8 cellular contexts compared by ENCODE assay signal in genomic region chr13:99859178-99860177, GRCh38.
A peak's percentile ranks its signal among the peaks of the same experiment; 100 is the strongest.
DNase-seq lines count a peak whose midpoint lies in the region; ATAC-seq, FAIRE-seq and TF ChIP-seq lines count a peak whose summit lies in the region.

No MANE protein-coding gene starts in this region.

- no peak for TF ChIP-seq POLR2A in prostate gland (IDR thresholded peaks at IDR 0.05)

- 91% methylated on average over 18 of the region's 18 CpGs for WGBS in pancreas, 2 donors
- WGBS in prostate gland: 90% methylated on average over 18 of the region's 18 CpGs

- H3K36me3 ChIP-seq in pancreas (no peaks in the 10 kb centered on the region), prostate gland (no peaks in the 10 kb centered on the region), BE2C (no peaks in the 10 kb centered on the region)

- H3K27me3 ChIP-seq in pancreas (no peaks in the 10 kb centered on the region), prostate gland (replicated peaks; ENCODE audit: insufficient read depth) (no peaks in the 10 kb centered on the region), BE2C (no peaks in the 10 kb centered on the region; the same call in 1 of the 2 replicates)

- no peaks in the 10 kb centered on the region for H3K4me1 ChIP-seq in pancreas
- no peaks in the 10 kb centered on the region for H3K4me1 ChIP-seq in prostate gland (replicated peaks)
- H3K4me1 ChIP-seq in BE2C: no peaks in the 10 kb centered on the region

- FAIRE-seq in pancreas (lab: Jason Lieb, UNC): no peak

- H3K4me3 ChIP-seq in pancreas: no peak overlapping the region
- H3K4me3 ChIP-seq in prostate gland: no peak overlapping the region
- no peak overlapping the region for H3K4me3 ChIP-seq in BE2C (ENCODE audit: low read depth, low read length)

- ATAC-seq in GM18907 (IDR thresholded peaks at IDR 0.05; ENCODE audit: unreplicated experiment) (peak; percentile 90), HG02884 (IDR thresholded peaks at IDR 0.05; ENCODE audit: unreplicated experiment) (peak; percentile 98), pancreas (no peak)

- DNase-seq in activated CD8-positive, alpha-beta memory T cell treated with anti-CD3 and anti-CD28 coated beads for 48 hours (ENCODE audit: low read depth in 2 of 3, low spot score in 2 of 3): peak; percentile 49 to 62 (median 52)
- peak; percentile 78 for DNase-seq in stimulated activated CD4-positive, alpha-beta T cell treated with anti-CD3 and anti-CD28 coated beads, Interleukin-1b, Interleukin-23, amount 100 ng/mL, for 48 hours
- no peak for DNase-seq in pancreas
- DNase-seq in DMS53 (lab: John Stamatoyannopoulos, UW): no peak
- no peak for DNase-seq in prostate gland (ENCODE audit: low spot score)
- DNase-seq in BE2C: no peak

- intact Hi-C loops in pancreas (cut with DNase I): no loop called here
- intact Hi-C loops in prostate gland (cut with DNase I): no loop called here

- TF ChIP-seq CTCF in pancreas (IDR thresholded peaks at IDR 0.05) (no peak), prostate gland (IDR thresholded peaks at IDR 0.05) (no peak), BE2C (IDR thresholded peaks at IDR 0.05; ENCODE audit: low read depth, low read length) (no peak)

- no peaks in the 10 kb centered on the region for H3K9me3 ChIP-seq in pancreas
- no peaks in the 10 kb centered on the region for H3K9me3 ChIP-seq in prostate gland
- no peaks in the 10 kb centered on the region for H3K9me3 ChIP-seq in BE2C

- H3K27ac ChIP-seq in pancreas: no peak overlapping the region
- no peak overlapping the region for H3K27ac ChIP-seq in prostate gland

Comparison
In these comparisons a context has a peak if more than half of its experiments do, and no peak if none do; other contexts are left out.
1. ATAC-seq: peak in GM18907 (single experiment) and HG02884 (single experiment); none in pancreas (0 of 4).
2. DNase-seq: peak in activated CD8-positive, alpha-beta memory T cell treated with anti-CD3 and anti-CD28 coated beads for 48 hours (3 of 3) and stimulated activated CD4-positive, alpha-beta T cell treated with anti-CD3 and anti-CD28 coated beads, Interleukin-1b, Interleukin-23, amount 100 ng/mL, for 48 hours (single experiment); none in pancreas (0 of 6), DMS53 (single experiment), prostate gland (single experiment) and BE2C (single experiment).